8 cellular contexts compared by ENCODE assay signal in genomic region chr16:50666658-50667496, GRCh38. TPM values are rescaled to one million over a fixed set of nuclear protein-coding genes. Genes with fewer than 3 reads are reported as not detected.
DNase-seq lines count a peak whose midpoint lies in the region; ATAC-seq, FAIRE-seq and TF ChIP-seq lines count a peak whose summit lies in the region.

No MANE protein-coding gene starts in this region.

- ATAC-seq in GM21619 (IDR thresholded peaks at IDR 0.05; ENCODE audit: unreplicated experiment) = peak; percentile 83
- ATAC-seq in stimulated activated effector memory CD8-positive, alpha-beta T cell treated with anti-CD3 and anti-CD28 coated beads, Interleukin-12 subunit alpha, Interleukin-12 subunit beta, amount 100 ng/mL, for 72 hours = peak; percentile 85

- H3K36me3 Mint-ChIP-seq in activated T-helper 2 cell treated with anti-CD3 and anti-CD28 coated beads, Interferon-gamma antibody, Interleukin-2, Interleukin-4, amounts not matched to agents 10 μg/mL and 5 μg/mL and 100 μg/mL, durations not matched to agents 14 hours and 24 hours and 36 hours (ENCODE audit: low read depth) = peaks cover 38% of the 10 kb centered on the region
- peaks cover 28% of the 10 kb centered on the region for H3K36me3 Mint-ChIP-seq in stimulated activated effector memory CD8-positive, alpha-beta T cell treated with anti-CD3 and anti-CD28 coated beads, Interleukin-12 subunit alpha, Interleukin-12 subunit beta, amount 100 ng/mL, for 72 hours
- peaks cover 3% of the 10 kb centered on the region for H3K36me3 Mint-ChIP-seq in chondrocyte (ENCODE audit: low read depth)

- peak; percentile 87 for FAIRE-seq in GM12891 (lab: Jason Lieb, UNC)

- TF ChIP-seq POLR2A in GM12891 (IDR thresholded peaks at IDR 0.05; ENCODE audit: low read depth, low read length) = no peak

- H3K27ac Mint-ChIP-seq in activated T-helper 2 cell treated with anti-CD3 and anti-CD28 coated beads, Interferon-gamma antibody, Interleukin-2, Interleukin-4, amounts not matched to agents 10 μg/mL and 5 μg/mL and 100 μg/mL, durations not matched to agents 14 hours and 24 hours and 36 hours = peak overlapping the region; percentile 86
- peak overlapping the region; percentile 10 for H3K27ac Mint-ChIP-seq in stimulated activated effector memory CD8-positive, alpha-beta T cell treated with anti-CD3 and anti-CD28 coated beads, Interleukin-12 subunit alpha, Interleukin-12 subunit beta, amount 100 ng/mL, for 72 hours
- H3K27ac Mint-ChIP-seq in chondrocyte (ENCODE audit: unreplicated experiment) = no peak overlapping the region

- H3K27me3 Mint-ChIP-seq in activated T-helper 2 cell treated with anti-CD3 and anti-CD28 coated beads, Interferon-gamma antibody, Interleukin-2, Interleukin-4, amounts not matched to agents 10 μg/mL and 5 μg/mL and 100 μg/mL, durations not matched to agents 14 hours and 24 hours and 36 hours (ENCODE audit: low read depth) = no peaks in the 10 kb centered on the region
- no peaks in the 10 kb centered on the region for H3K27me3 Mint-ChIP-seq in chondrocyte (ENCODE audit: low read depth)

- intact Hi-C loops in activated T-helper 2 cell treated with anti-CD3 and anti-CD28 coated beads, Interferon-gamma antibody, Interleukin-2, Interleukin-4, amounts not matched to agents 10 μg/mL and 5 μg/mL and 100 μg/mL, durations not matched to agents 14 hours and 24 hours and 36 hours (cut with micrococcal nuclease) = loop anchor here (1.0 to 5.0 kb wide), 6 partner anchors 16 to 452 kb away; partner anchors contain the start of gene NKD1

- peak overlapping the region; percentile 64 for H3K4me3 Mint-ChIP-seq in activated T-helper 2 cell treated with anti-CD3 and anti-CD28 coated beads, Interferon-gamma antibody, Interleukin-2, Interleukin-4, amounts not matched to agents 10 μg/mL and 5 μg/mL and 100 μg/mL, durations not matched to agents 14 hours and 24 hours and 36 hours (ENCODE audit: low read depth)
- H3K4me3 Mint-ChIP-seq in stimulated activated effector memory CD8-positive, alpha-beta T cell treated with anti-CD3 and anti-CD28 coated beads, Interleukin-12 subunit alpha, Interleukin-12 subunit beta, amount 100 ng/mL, for 72 hours = peak overlapping the region; percentile 57
- no peak overlapping the region for H3K4me3 Mint-ChIP-seq in chondrocyte (ENCODE audit: unreplicated experiment)

- TF ChIP-seq CTCF in chondrocyte (IDR thresholded peaks at IDR 0.05) = no peak

- H3K27ac ChIP-seq in caudate nucleus (ENCODE audit: low read depth, low read length) = no peak overlapping the region

- H3K4me1 Mint-ChIP-seq in activated T-helper 2 cell treated with anti-CD3 and anti-CD28 coated beads, Interferon-gamma antibody, Interleukin-2, Interleukin-4, amounts not matched to agents 10 μg/mL and 5 μg/mL and 100 μg/mL, durations not matched to agents 14 hours and 24 hours and 36 hours (ENCODE audit: low read depth) = peaks cover 40% of the 10 kb centered on the region
- H3K4me1 Mint-ChIP-seq in stimulated activated effector memory CD8-positive, alpha-beta T cell treated with anti-CD3 and anti-CD28 coated beads, Interleukin-12 subunit alpha, Interleukin-12 subunit beta, amount 100 ng/mL, for 72 hours = peaks cover 38% of the 10 kb centered on the region
- peaks cover 9% of the 10 kb centered on the region for H3K4me1 Mint-ChIP-seq in chondrocyte (ENCODE audit: low read depth)

- H3K9me3 Mint-ChIP-seq in activated T-helper 2 cell treated with anti-CD3 and anti-CD28 coated beads, Interferon-gamma antibody, Interleukin-2, Interleukin-4, amounts not matched to agents 10 μg/mL and 5 μg/mL and 100 μg/mL, durations not matched to agents 14 hours and 24 hours and 36 hours = peaks cover 12% of the 10 kb centered on the region
- peaks cover 4% of the 10 kb centered on the region for H3K9me3 Mint-ChIP-seq in stimulated activated effector memory CD8-positive, alpha-beta T cell treated with anti-CD3 and anti-CD28 coated beads, Interleukin-12 subunit alpha, Interleukin-12 subunit beta, amount 100 ng/mL, for 72 hours
- peaks cover 11% of the 10 kb centered on the region for H3K9me3 Mint-ChIP-seq in chondrocyte (ENCODE audit: low read depth)

- peak; percentile 62 for DNase-seq in GM12891 (ENCODE audit: insufficient read length, low spot score)
- peak; percentile 33 to 35 for DNase-seq in Kasumi-1 (lab: John Stamatoyannopoulos, UW)
- DNase-seq in activated T-helper 2 cell treated with anti-CD3 and anti-CD28 coated beads, Interferon-gamma antibody, Interleukin-2, Interleukin-4, amounts not matched to agents 10 μg/mL and 5 μg/mL and 100 μg/mL, durations not matched to agents 14 hours and 24 hours and 36 hours (ENCODE audit: low spot score) = peak; percentile 43
- peak in 1 of 2 donors; percentile 73 for DNase-seq in stimulated activated effector memory CD8-positive, alpha-beta T cell treated with anti-CD3 and anti-CD28 coated beads, Interleukin-12 subunit alpha, Interleukin-12 subunit beta, amount 100 ng/mL, for 72 hours (ENCODE audit: low spot score in 2 of 2)
- no peak for DNase-seq in putamen (ENCODE audit: low spot score)
- no peak for DNase-seq in caudate nucleus (lab: John Stamatoyannopoulos, UW)
- DNase-seq in chondrocyte (ENCODE audit: low spot score) = no peak

TF ChIP-seq in GM12891, 5 proteins besides CTCF, POLR2A, EP300 and RAD21:
- no peak for TF ChIP-seq POLR2AphosphoS5 (IDR thresholded peaks at IDR 0.05; ENCODE audit: low read depth, low read length)
- TF ChIP-seq TAF1 (IDR thresholded peaks at IDR 0.05; ENCODE audit: low read depth, low read length) = no peak
- TF ChIP-seq PAX5 (IDR thresholded peaks at IDR 0.05; ENCODE audit: insufficient read depth, low read length, severe bottlenecking) = no peak
- TF ChIP-seq POU2F2 (IDR thresholded peaks at IDR 0.05; ENCODE audit: low read depth, low read length) = no peak
- no peak for TF ChIP-seq SPI1 (IDR thresholded peaks at IDR 0.05; ENCODE audit: low read depth, low read length)

RNA-seq across cellular contexts. Expression of gene SNX20, which starts 14.2 kb away (rescaled TPM):
- polyA plus RNA-seq in GM12891 (2012; ENCODE audit: low read depth, missing spikeins) = 16.6 TPM
- total RNA-seq in activated T-helper 2 cell treated with anti-CD3 and anti-CD28 coated beads, Interferon-gamma antibody, Interleukin-2, Interleukin-4, amounts not matched to agents 10 μg/mL and 5 μg/mL and 100 μg/mL, durations not matched to agents 14 hours and 24 hours and 36 hours = 34.9 and 35.2 TPM in 2 replicates
- total RNA-seq in chondrocyte = not detected in 3 replicates

RNA-seq across cellular contexts. Expression of gene NOD2, which starts 26.5 kb away (rescaled TPM):
- 9.7 TPM for polyA plus RNA-seq in GM12891 (2012; ENCODE audit: low read depth, missing spikeins)
- 7.4 and 8.8 TPM in 2 replicates for total RNA-seq in activated T-helper 2 cell treated with anti-CD3 and anti-CD28 coated beads, Interferon-gamma antibody, Interleukin-2, Interleukin-4, amounts not matched to agents 10 μg/mL and 5 μg/mL and 100 μg/mL, durations not matched to agents 14 hours and 24 hours and 36 hours
- 0.05 to 0.44 TPM (median 0.07 TPM) in 3 replicates for total RNA-seq in chondrocyte

Comparison
In these comparisons a context has a peak if more than half of its experiments do, and no peak if none do; other contexts are left out.
1. DNase-seq: peak in GM12891 (single experiment), Kasumi-1 (2 of 2) and activated T-helper 2 cell treated with anti-CD3 and anti-CD28 coated beads, Interferon-gamma antibody, Interleukin-2, Interleukin-4, amounts not matched to agents 10 μg/mL and 5 μg/mL and 100 μg/mL, durations not matched to agents 14 hours and 24 hours and 36 hours (single experiment); none in putamen (single experiment), caudate nucleus (0 of 61) and chondrocyte (single experiment).
2. RNA of gene SNX20, which starts 14.2 kb away (total RNA-seq): 34.9 to 35.2 TPM in activated T-helper 2 cell treated with anti-CD3 and anti-CD28 coated beads, Interferon-gamma antibody, Interleukin-2, Interleukin-4, amounts not matched to agents 10 μg/mL and 5 μg/mL and 100 μg/mL, durations not matched to agents 14 hours and 24 hours and 36 hours; not detected in chondrocyte; every median in the first group is over 10 times any median in the second.